ENCODE assay signal across 20 cellular contexts in genomic region chr11:45765836-45766235, GRCh38.
"Had no signal": no experiment of that assay in that cellular context is flagged by ENCODE, and none has a peak within 500 bp of the region (broad histone marks: within the 10 kb centered on the region; RNA-seq: fewer than 3 reads in every experiment).

No MANE protein-coding gene starts in this region.

- ATAC-seq: activated CD4-positive, alpha-beta T cell treated with anti-CD3 and anti-CD28 coated beads for 36 hours; foreskin keratinocyte; natural killer cell treated with Interleukin-12 subunit alpha and Interleukin-12 subunit beta and Interleukin-15 and Interleukin-18, amount 100 ng/mL, for 72 hours; stimulated activated naive CD8-positive, alpha-beta T cell treated with anti-CD3 and anti-CD28 coated beads, Interleukin-15, Interleukin-2, amounts not matched to agents 100 U/mL and 50 U/mL, for 24 hours; T-helper 17 cell had no signal

- DNase-seq: activated B cell treated with CpG ODN at 0.5 μM for 24 hours; activated CD4-positive, alpha-beta T cell treated with anti-CD3 and anti-CD28 coated beads for 36 hours; activated CD4-positive, alpha-beta T cell treated with anti-CD3 and anti-CD28 coated beads, Interleukin-2, amount 50 U/mL, for 4 hours; activated effector memory CD4-positive, alpha-beta T cell treated with anti-CD3 and anti-CD28 coated beads, Interleukin-2, amount 50 U/mL, for 16 hours; activated naive CD4-positive, alpha-beta T cell treated with anti-CD3 and anti-CD28 coated beads, Interleukin-2, amount 10 ng/mL, durations not matched to agents 7 days and 5 days; effector CD4-positive, alpha-beta T cell; foreskin keratinocyte; kidney; left ventricle myocardium superior; ovary; right cardiac atrium; stimulated activated CD4-positive, alpha-beta T cell treated with anti-CD3 and anti-CD28 coated beads, Interleukin-4, amount 100 ng/mL, for 24 hours; stimulated activated naive CD8-positive, alpha-beta T cell treated with anti-CD3 and anti-CD28 coated beads, Interleukin-15, Interleukin-2, amounts not matched to agents 100 U/mL and 50 U/mL, for 24 hours; substantia nigra; T-helper 17 cell; tibial artery had no signal

- H3K4me1 ChIP-seq: foreskin keratinocyte, psoas muscle had no signal

- H3K27ac Mint-ChIP-seq: activated B cell treated with CpG ODN at 0.5 μM for 24 hours; activated CD4-positive, alpha-beta T cell treated with anti-CD3 and anti-CD28 coated beads for 36 hours; activated naive CD4-positive, alpha-beta T cell treated with anti-CD3 and anti-CD28 coated beads, Interleukin-2, amount 10 ng/mL, durations not matched to agents 7 days and 5 days; dendritic cell treated with granulocyte-macrophage colony-stimulating factor and Interleukin-4, amounts not matched to agents 40 ng/mL and 50 ng/mL, for 4 days; natural killer cell treated with Interleukin-12 subunit alpha and Interleukin-12 subunit beta and Interleukin-15 and Interleukin-18, amount 100 ng/mL, for 72 hours; T-helper 17 cell had no signal

- H3K27ac ChIP-seq: cardiac muscle cell, foreskin keratinocyte, ovary, psoas muscle, tibial artery had no signal

- H3K36me3 Mint-ChIP-seq: activated naive CD4-positive, alpha-beta T cell treated with anti-CD3 and anti-CD28 coated beads, Interleukin-2, amount 10 ng/mL, durations not matched to agents 7 days and 5 days; natural killer cell treated with Interleukin-12 subunit alpha and Interleukin-12 subunit beta and Interleukin-15 and Interleukin-18, amount 100 ng/mL, for 72 hours had no signal

- H3K4me3 ChIP-seq: cardiac muscle cell, ovary, psoas muscle, tibial artery had no signal

- H3K9me3 Mint-ChIP-seq: activated B cell treated with CpG ODN at 0.5 μM for 24 hours; activated naive CD4-positive, alpha-beta T cell treated with anti-CD3 and anti-CD28 coated beads, Interleukin-2, amount 10 ng/mL, durations not matched to agents 7 days and 5 days; dendritic cell treated with granulocyte-macrophage colony-stimulating factor and Interleukin-4, amounts not matched to agents 40 ng/mL and 50 ng/mL, for 4 days; natural killer cell treated with Interleukin-12 subunit alpha and Interleukin-12 subunit beta and Interleukin-15 and Interleukin-18, amount 100 ng/mL, for 72 hours had no signal

- H3K36me3 ChIP-seq: cardiac muscle cell, ovary, tibial artery had no signal

- H3K27me3 ChIP-seq: ovary, tibial artery had no signal

- H3K4me1 Mint-ChIP-seq: activated B cell treated with CpG ODN at 0.5 μM for 24 hours; activated CD4-positive, alpha-beta T cell treated with anti-CD3 and anti-CD28 coated beads for 36 hours; activated naive CD4-positive, alpha-beta T cell treated with anti-CD3 and anti-CD28 coated beads, Interleukin-2, amount 10 ng/mL, durations not matched to agents 7 days and 5 days had no signal

- H3K9me3 ChIP-seq: ovary, psoas muscle, tibial artery had no signal

- H3K4me3 Mint-ChIP-seq: activated B cell treated with CpG ODN at 0.5 μM for 24 hours; activated CD4-positive, alpha-beta T cell treated with anti-CD3 and anti-CD28 coated beads for 36 hours; activated naive CD4-positive, alpha-beta T cell treated with anti-CD3 and anti-CD28 coated beads, Interleukin-2, amount 10 ng/mL, durations not matched to agents 7 days and 5 days; dendritic cell treated with granulocyte-macrophage colony-stimulating factor and Interleukin-4, amounts not matched to agents 40 ng/mL and 50 ng/mL, for 4 days; natural killer cell treated with Interleukin-12 subunit alpha and Interleukin-12 subunit beta and Interleukin-15 and Interleukin-18, amount 100 ng/mL, for 72 hours; T-helper 17 cell had no signal
